Comparison of ENCODE assay signal across 9 cellular contexts in the genomic region with DNA sequence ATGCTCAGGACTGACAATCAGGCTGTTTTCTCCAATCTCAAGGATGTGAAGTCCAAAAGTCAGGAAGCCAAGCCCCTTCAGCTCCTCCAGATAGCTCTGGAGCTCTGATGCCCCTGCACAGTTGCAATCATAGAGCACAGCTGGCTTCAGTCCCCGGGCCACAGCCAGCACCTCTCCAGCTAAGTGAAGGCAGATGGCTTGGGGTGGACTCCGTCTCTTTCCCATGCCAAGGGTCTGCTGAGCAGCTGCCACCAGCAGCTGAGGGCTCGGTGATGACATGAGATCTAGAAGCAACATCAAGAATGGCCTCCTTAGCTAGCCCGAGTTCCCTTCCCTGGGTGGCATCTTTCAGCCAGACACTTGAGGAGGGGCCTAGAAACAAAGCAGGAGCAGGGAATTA. TPM values are rescaled to one million over a fixed set of nuclear protein-coding genes. Genes with fewer than 3 reads are reported as not detected.
DNase-seq lines count a peak whose midpoint lies in the region; ATAC-seq and TF ChIP-seq lines count a peak whose summit lies in the region.
"Had no signal": no experiment of that assay in that cellular context is flagged by ENCODE, and none has a peak within 500 bp of the region (broad histone marks: within the 10 kb centered on the region; RNA-seq: fewer than 3 reads in every experiment).

No MANE protein-coding gene starts in this region.

- H3K27ac Mint-ChIP-seq in HFFc6: peak overlapping the region; percentile 27; the same call in 1 of the 2 replicates

- peak overlapping the region in 5 of 11 experiments; percentile 79 to 87 (median 84); a peak in 6 of 22 replicates for H3K27ac ChIP-seq in BLaER1 treated with 17β-estradiol and CSF1 and Interleukin-3, amounts not matched to agents 10 nM and 100 nM
- no peak overlapping the region for H3K27ac ChIP-seq in left lung

- in situ Hi-C loops in astrocyte of the cerebellum (cut with HindIII; ENCODE audit: low sequenced_read_pairs): no loop called here

- no peaks in the 10 kb centered on the region for H3K27me3 ChIP-seq in BLaER1 treated with 17β-estradiol and CSF1 and Interleukin-3, amounts not matched to agents 10 nM and 100 nM
- no peaks in the 10 kb centered on the region for H3K27me3 ChIP-seq in mucosa of stomach (ENCODE audit: control insufficient read depth, insufficient read depth, low read length)
- H3K27me3 ChIP-seq in left lung: peaks cover 0 to 6% of the 10 kb centered on the region in 2 donors

- peaks cover 4 to 51% (median 47%) of the 10 kb centered on the region in 11 experiments; a peak in 20 of 22 replicates for H3K36me3 ChIP-seq in BLaER1 treated with 17β-estradiol and CSF1 and Interleukin-3, amounts not matched to agents 10 nM and 100 nM
- H3K36me3 ChIP-seq in mucosa of stomach (ENCODE audit: control insufficient read depth, insufficient read depth, low read length): no peaks in the 10 kb centered on the region
- H3K36me3 ChIP-seq in left lung: peaks cover 0 to 19% of the 10 kb centered on the region in 2 donors

- H3K4me3 Mint-ChIP-seq in HFFc6: peak overlapping the region; percentile 99

- H3K27me3 Mint-ChIP-seq in HFFc6 (ENCODE audit: insufficient read depth): no peaks in the 10 kb centered on the region

- intact Hi-C loops in left lung (cut with DNase I): no loop called here

- H3K36me3 Mint-ChIP-seq in HFFc6 (ENCODE audit: low read depth): peaks cover 5% of the 10 kb centered on the region; the same call in 1 of the 2 replicates

- ATAC-seq in GM18520 (IDR thresholded peaks at IDR 0.05; ENCODE audit: unreplicated experiment) (no peak), GM19035 (IDR thresholded peaks at IDR 0.05; ENCODE audit: unreplicated experiment) (no peak), left lung (no peak)

- DNase-seq in HFFc6 (no peak), astrocyte of the cerebellum (ENCODE audit: low read depth) (no peak), hypothalamus (lab: John Stamatoyannopoulos, UW) (no peak), left lung (no peak)
- DNase-seq: T-helper 9 cell had no signal

- peaks cover 0 to 9% (median 0%) of the 10 kb centered on the region in 11 experiments; a peak in 3 of 22 replicates for H3K9me3 ChIP-seq in BLaER1 treated with 17β-estradiol and CSF1 and Interleukin-3, amounts not matched to agents 10 nM and 100 nM (replicated peaks in 1 of 11)
- H3K9me3 ChIP-seq in mucosa of stomach (ENCODE audit: control insufficient read depth, low read length): no peaks in the 10 kb centered on the region
- H3K9me3 ChIP-seq in left lung: no peaks in the 10 kb centered on the region

- peaks cover 15% of the 10 kb centered on the region for H3K4me1 Mint-ChIP-seq in HFFc6 (ENCODE audit: low read depth)

- TF ChIP-seq CTCF in HFFc6 (IDR thresholded peaks at IDR 0.05) (no peak), astrocyte of the cerebellum (IDR thresholded peaks at IDR 0.05; ENCODE audit: low read depth, low read length, missing control alignments) (no peak), left lung (IDR thresholded peaks at IDR 0.05) (no peak)

- no peaks in the 10 kb centered on the region for H4K20me1 ChIP-seq in BLaER1 treated with 17β-estradiol and CSF1 and Interleukin-3, amounts not matched to agents 10 nM and 100 nM

- H3K4me3 ChIP-seq in BLaER1 treated with 17β-estradiol and CSF1 and Interleukin-3, amounts not matched to agents 10 nM and 100 nM: peak overlapping the region; percentile 61 to 82 (median 72)
- peak overlapping the region; percentile 89 for H3K4me3 ChIP-seq in astrocyte of the cerebellum (ENCODE audit: low read depth, low read length)
- H3K4me3 ChIP-seq in mucosa of stomach (ENCODE audit: low read length): no peak overlapping the region
- H3K4me3 ChIP-seq in left lung: no peak overlapping the region

- peak overlapping the region; percentile 80 to 92 (median 84); a peak in 18 of 22 replicates for H3K9ac ChIP-seq in BLaER1 treated with 17β-estradiol and CSF1 and Interleukin-3, amounts not matched to agents 10 nM and 100 nM
- H3K9ac ChIP-seq in mucosa of stomach (ENCODE audit: low read length): peak overlapping the region; percentile 87

- no peaks in the 10 kb centered on the region for H3K9me3 Mint-ChIP-seq in HFFc6

- H3K4me2 ChIP-seq in BLaER1 treated with 17β-estradiol and CSF1 and Interleukin-3, amounts not matched to agents 10 nM and 100 nM: peak overlapping the region; percentile 83 to 98 (median 87)

- H3K4me1 ChIP-seq in BLaER1 treated with 17β-estradiol and CSF1 and Interleukin-3, amounts not matched to agents 10 nM and 100 nM: peaks cover 12 to 25% (median 18%) of the 10 kb centered on the region in 10 experiments
- H3K4me1 ChIP-seq in mucosa of stomach (ENCODE audit: control insufficient read depth, insufficient read depth, low read length) (peaks cover 43% of the 10 kb centered on the region), left lung (peaks cover 7 to 18% of the 10 kb centered on the region in 2 donors)

RNA-seq across cellular contexts. Expression of a gene that starts 1.0 kb away (rescaled TPM):
- total RNA-seq in HFFc6 (2021; fragmentation: NEBNext Ultra II Directional; extraction: Animal tissue kit (Norgen Biotek cat#: 25700)): 1 to 10 TPM; 1.8 to 2.7 (median 2.4) TPM
- 1 to 10 TPM; 1.8 to 2.2 TPM for total RNA-seq in left lung

RNA-seq across cellular contexts. Expression of a gene that starts 22.6 kb away (rescaled TPM):
- total RNA-seq in HFFc6 (2021; fragmentation: NEBNext Ultra II Directional; extraction: Animal tissue kit (Norgen Biotek cat#: 25700)): 1 to 10 TPM in 2 of 6 experiments, under 1 TPM in 4; 0.14 to 3.2 (median 0.28) TPM
- total RNA-seq in left lung: 10 to 100 TPM; 15.7 to 26.5 TPM

RNA-seq across cellular contexts. Expression of a gene that starts 27.5 kb away (rescaled TPM):
- under 1 TPM in 1 of 6 experiments, not detected in 5; 0.24 TPM for total RNA-seq in HFFc6 (2021; fragmentation: NEBNext Ultra II Directional; extraction: Animal tissue kit (Norgen Biotek cat#: 25700))
- 10 to 100 TPM in 1 of 2 donors, 1 to 10 TPM in 1; 4.5 to 13.5 TPM for total RNA-seq in left lung

RNA-seq across cellular contexts. Expression of a gene that starts 44.4 kb away (rescaled TPM):
- 10 to 100 TPM in 4 of 6 experiments, 1 to 10 TPM in 2; 9.0 to 18.5 (median 16.2) TPM for total RNA-seq in HFFc6 (2021; fragmentation: NEBNext Ultra II Directional; extraction: Animal tissue kit (Norgen Biotek cat#: 25700))
- 1 to 10 TPM; 4.1 to 7.2 TPM for total RNA-seq in left lung

Comparison
In these comparisons a context has a peak if more than half of its experiments do, and no peak if none do; other contexts are left out.
1. H3K4me3 ChIP-seq: peak in BLaER1 treated with 17β-estradiol and CSF1 and Interleukin-3, amounts not matched to agents 10 nM and 100 nM (10 of 10) and astrocyte of the cerebellum (single experiment); none in mucosa of stomach (single experiment) and left lung (0 of 2).
2. RNA of a gene that starts 27.5 kb away (total RNA-seq): 4.5 to 13.5 TPM in left lung; 0.24 TPM in HFFc6; every median in the first group is over 4 times any median in the second.